1 cellular context compared by ENCODE assay signal in genomic region chr2:234687718-234688475, GRCh38.
TF ChIP-seq lines count a peak whose summit lies in the region.

No MANE protein-coding gene starts in this region.

TF ChIP-seq in HepG2, 621 proteins besides CTCF, POLR2A, EP300 and RAD21 (continued from another document):
- TF ChIP-seq TRAFD1 (CRISPR knock-in tag; IDR thresholded peaks at IDR 0.05; ENCODE audit: borderline replicate concordance) (no peak), RBAK (CRISPR knock-in tag; IDR thresholded peaks at IDR 0.05) (0 out of 2 replicates have a peak, but pooled peaks have one; percentile 33), NR2F1 (CRISPR knock-in tag; IDR thresholded peaks at IDR 0.05) (no peak), ZNF468 (CRISPR knock-in tag; IDR thresholded peaks at IDR 0.05) (no peak; the same call in 1 of the 2 replicates), ZNF382 (CRISPR knock-in tag; IDR thresholded peaks at IDR 0.05; ENCODE audit: borderline replicate concordance) (no peak), ISL2 (CRISPR knock-in tag; IDR thresholded peaks at IDR 0.05) (no peak), KAT8 (CRISPR knock-in tag; IDR thresholded peaks at IDR 0.05) (no peak), ZNF644 (CRISPR knock-in tag; IDR thresholded peaks at IDR 0.05; ENCODE audit: low read depth) (no peak), ETV5 (CRISPR knock-in tag; IDR thresholded peaks at IDR 0.05; ENCODE audit: borderline replicate concordance) (no peak), ZBTB38 (CRISPR knock-in tag; IDR thresholded peaks at IDR 0.05) (peak; percentile 86), ZBTB7A (CRISPR knock-in tag; IDR thresholded peaks at IDR 0.05) (peak; percentile 54; the same call in 1 of the 2 replicates), MAF1 (CRISPR knock-in tag; IDR thresholded peaks at IDR 0.05; ENCODE audit: borderline replicate concordance) (no peak), MZF1 (CRISPR knock-in tag; IDR thresholded peaks at IDR 0.05; ENCODE audit: borderline replicate concordance) (no peak; the same call in 1 of the 2 replicates), BORCS8-MEF2B (CRISPR knock-in tag; IDR thresholded peaks at IDR 0.05) (peak; percentile 83; the same call in 1 of the 2 replicates), TARDBP (CRISPR knock-in tag; IDR thresholded peaks at IDR 0.05) (peak; percentile 51; the same call in 1 of the 2 replicates), CENPT (CRISPR knock-in tag; IDR thresholded peaks at IDR 0.05; ENCODE audit: low read depth) (no peak)
- TF ChIP-seq, protein P1, sequence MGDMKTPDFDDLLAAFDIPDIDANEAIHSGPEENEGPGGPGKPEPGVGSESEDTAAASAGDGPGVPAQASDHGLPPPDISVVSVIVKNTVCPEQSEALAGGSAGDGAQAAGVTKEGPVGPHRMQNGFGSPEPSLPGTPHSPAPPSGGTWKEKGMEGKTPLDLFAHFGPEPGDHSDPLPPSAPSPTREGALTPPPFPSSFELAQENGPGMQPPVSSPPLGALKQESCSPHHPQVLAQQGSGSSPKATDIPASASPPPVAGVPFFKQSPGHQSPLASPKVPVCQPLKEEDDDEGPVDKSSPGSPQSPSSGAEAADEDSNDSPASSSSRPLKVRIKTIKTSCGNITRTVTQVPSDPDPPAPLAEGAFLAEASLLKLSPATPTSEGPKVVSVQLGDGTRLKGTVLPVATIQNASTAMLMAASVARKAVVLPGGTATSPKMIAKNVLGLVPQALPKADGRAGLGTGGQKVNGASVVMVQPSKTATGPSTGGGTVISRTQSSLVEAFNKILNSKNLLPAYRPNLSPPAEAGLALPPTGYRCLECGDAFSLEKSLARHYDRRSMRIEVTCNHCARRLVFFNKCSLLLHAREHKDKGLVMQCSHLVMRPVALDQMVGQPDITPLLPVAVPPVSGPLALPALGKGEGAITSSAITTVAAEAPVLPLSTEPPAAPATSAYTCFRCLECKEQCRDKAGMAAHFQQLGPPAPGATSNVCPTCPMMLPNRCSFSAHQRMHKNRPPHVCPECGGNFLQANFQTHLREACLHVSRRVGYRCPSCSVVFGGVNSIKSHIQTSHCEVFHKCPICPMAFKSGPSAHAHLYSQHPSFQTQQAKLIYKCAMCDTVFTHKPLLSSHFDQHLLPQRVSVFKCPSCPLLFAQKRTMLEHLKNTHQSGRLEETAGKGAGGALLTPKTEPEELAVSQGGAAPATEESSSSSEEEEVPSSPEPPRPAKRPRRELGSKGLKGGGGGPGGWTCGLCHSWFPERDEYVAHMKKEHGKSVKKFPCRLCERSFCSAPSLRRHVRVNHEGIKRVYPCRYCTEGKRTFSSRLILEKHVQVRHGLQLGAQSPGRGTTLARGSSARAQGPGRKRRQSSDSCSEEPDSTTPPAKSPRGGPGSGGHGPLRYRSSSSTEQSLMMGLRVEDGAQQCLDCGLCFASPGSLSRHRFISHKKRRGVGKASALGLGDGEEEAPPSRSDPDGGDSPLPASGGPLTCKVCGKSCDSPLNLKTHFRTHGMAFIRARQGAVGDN (CRISPR knock-in tag; IDR thresholded peaks at IDR 0.05): peak; percentile 82
- TF ChIP-seq, protein P2, sequence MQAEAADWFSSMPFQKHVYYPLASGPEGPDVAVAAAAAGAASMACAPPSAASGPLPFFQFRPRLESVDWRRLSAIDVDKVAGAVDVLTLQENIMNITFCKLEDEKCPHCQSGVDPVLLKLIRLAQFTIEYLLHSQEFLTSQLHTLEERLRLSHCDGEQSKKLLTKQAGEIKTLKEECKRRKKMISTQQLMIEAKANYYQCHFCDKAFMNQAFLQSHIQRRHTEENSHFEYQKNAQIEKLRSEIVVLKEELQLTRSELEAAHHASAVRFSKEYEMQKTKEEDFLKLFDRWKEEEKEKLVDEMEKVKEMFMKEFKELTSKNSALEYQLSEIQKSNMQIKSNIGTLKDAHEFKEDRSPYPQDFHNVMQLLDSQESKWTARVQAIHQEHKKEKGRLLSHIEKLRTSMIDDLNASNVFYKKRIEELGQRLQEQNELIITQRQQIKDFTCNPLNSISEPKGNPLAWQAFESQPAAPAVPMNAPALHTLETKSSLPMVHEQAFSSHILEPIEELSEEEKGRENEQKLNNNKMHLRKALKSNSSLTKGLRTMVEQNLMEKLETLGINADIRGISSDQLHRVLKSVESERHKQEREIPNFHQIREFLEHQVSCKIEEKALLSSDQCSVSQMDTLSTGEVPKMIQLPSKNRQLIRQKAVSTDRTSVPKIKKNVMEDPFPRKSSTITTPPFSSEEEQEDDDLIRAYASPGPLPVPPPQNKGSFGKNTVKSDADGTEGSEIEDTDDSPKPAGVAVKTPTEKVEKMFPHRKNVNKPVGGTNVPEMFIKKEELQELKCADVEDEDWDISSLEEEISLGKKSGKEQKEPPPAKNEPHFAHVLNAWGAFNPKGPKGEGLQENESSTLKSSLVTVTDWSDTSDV (CRISPR knock-in tag; IDR thresholded peaks at IDR 0.05): peak; percentile 61; the same call in 1 of the 2 replicates
- TF ChIP-seq, protein P3, sequence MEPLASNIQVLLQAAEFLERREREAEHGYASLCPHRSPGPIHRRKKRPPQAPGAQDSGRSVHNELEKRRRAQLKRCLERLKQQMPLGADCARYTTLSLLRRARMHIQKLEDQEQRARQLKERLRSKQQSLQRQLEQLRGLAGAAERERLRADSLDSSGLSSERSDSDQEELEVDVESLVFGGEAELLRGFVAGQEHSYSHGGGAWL (CRISPR knock-in tag; IDR thresholded peaks at IDR 0.05): no peak
